Comparison of ENCODE assay signal across 28 cellular contexts in genomic region chr1:24993871-24994270, GRCh38.
DNase-seq lines count a peak whose midpoint lies in the region; ATAC-seq and TF ChIP-seq lines count a peak whose summit lies in the region.
"Had no signal": no experiment of that assay in that cellular context is flagged by ENCODE, and none has a peak within 500 bp of the region (broad histone marks: within the 10 kb centered on the region; RNA-seq: fewer than 3 reads in every experiment).

No MANE protein-coding gene starts in this region.

- no peak for ATAC-seq in activated naive CD8-positive, alpha-beta T cell treated with anti-CD3 and anti-CD28 coated beads, Interleukin-2, amount 50 U/mL, for 24 hours
- no peak for ATAC-seq in stimulated activated effector memory CD8-positive, alpha-beta T cell treated with anti-CD3 and anti-CD28 coated beads, Interleukin-12 subunit alpha, Interleukin-12 subunit beta, amount 100 ng/mL, for 72 hours
- no peak for ATAC-seq in GM21529 (IDR thresholded peaks at IDR 0.05; ENCODE audit: unreplicated experiment)
- ATAC-seq: sciatic nerve had no signal

- H3K4me1 ChIP-seq in HEK293 (ENCODE audit: control insufficient read depth, insufficient read depth, low read length) (no peaks in the 10 kb centered on the region), tibial nerve (no peaks in the 10 kb centered on the region)
- H3K4me1 ChIP-seq: BE2C, HAP-1, neural progenitor cell, transverse colon had no signal

- no peaks in the 10 kb centered on the region for H3K36me3 ChIP-seq in HEK293 (ENCODE audit: control insufficient read depth in 2 of 2, insufficient read depth in 1 of 2, low read length in 2 of 2)
- H3K36me3 ChIP-seq in tibial nerve: no peaks in the 10 kb centered on the region
- H3K36me3 ChIP-seq: BE2C, cardiac muscle cell, HAP-1, neural progenitor cell, stomach, transverse colon had no signal

- H3K4me3 ChIP-seq in HEK293 (ENCODE audit: low read depth, low read length) (no peak overlapping the region), tibial nerve (no peak overlapping the region)
- H3K4me3 ChIP-seq: cardiac muscle cell, HAP-1, neural progenitor cell, SK-N-MC, stomach, transverse colon had no signal

- H3K27ac Mint-ChIP-seq in activated naive CD4-positive, alpha-beta T cell treated with anti-CD3 and anti-CD28 coated beads, Interleukin-2, amount 10 ng/mL, durations not matched to agents 7 days and 5 days: peak overlapping the region; percentile 97
- peak overlapping the region; percentile 98 for H3K27ac Mint-ChIP-seq in activated naive CD8-positive, alpha-beta T cell treated with anti-CD3 and anti-CD28 coated beads, Interleukin-2, amount 50 U/mL, for 24 hours
- H3K27ac Mint-ChIP-seq in stimulated activated effector memory CD8-positive, alpha-beta T cell treated with anti-CD3 and anti-CD28 coated beads, Interleukin-12 subunit alpha, Interleukin-12 subunit beta, amount 100 ng/mL, for 72 hours: peak overlapping the region; percentile 96
- H3K27ac Mint-ChIP-seq: neural progenitor cell, progenitor cell of endocrine pancreas had no signal

- H3K9me3 ChIP-seq in HEK293 (ENCODE audit: control insufficient read depth, insufficient read depth, low read depth, low read length) (no peaks in the 10 kb centered on the region), tibial nerve (peaks cover 0 to 12% (median 0%) of the 10 kb centered on the region in 4 donors)
- H3K9me3 ChIP-seq: BE2C, HAP-1, transverse colon had no signal

- peaks cover 6% of the 10 kb centered on the region for H3K9me3 Mint-ChIP-seq in activated naive CD4-positive, alpha-beta T cell treated with anti-CD3 and anti-CD28 coated beads, Interleukin-2, amount 10 ng/mL, durations not matched to agents 7 days and 5 days
- H3K9me3 Mint-ChIP-seq in activated naive CD8-positive, alpha-beta T cell treated with anti-CD3 and anti-CD28 coated beads, Interleukin-2, amount 50 U/mL, for 24 hours: peaks cover 5% of the 10 kb centered on the region
- no peaks in the 10 kb centered on the region for H3K9me3 Mint-ChIP-seq in stimulated activated effector memory CD8-positive, alpha-beta T cell treated with anti-CD3 and anti-CD28 coated beads, Interleukin-12 subunit alpha, Interleukin-12 subunit beta, amount 100 ng/mL, for 72 hours

- H3K27me3 ChIP-seq in tibial nerve: no peaks in the 10 kb centered on the region
- H3K27me3 ChIP-seq: BE2C, cardiac muscle cell, neural progenitor cell had no signal

- DNase-seq in activated naive CD4-positive, alpha-beta T cell treated with anti-CD3 and anti-CD28 coated beads, Interleukin-2, amount 10 ng/mL, durations not matched to agents 7 days and 5 days: no peak
- DNase-seq in activated naive CD4-positive, alpha-beta T cell treated with Interleukin-2 at 50 U/mL for 16 hours: no peak
- DNase-seq in activated naive CD8-positive, alpha-beta T cell treated with anti-CD3 and anti-CD28 coated beads, Interleukin-2, amount 50 U/mL, for 24 hours: no peak
- no peak for DNase-seq in stimulated activated effector memory CD8-positive, alpha-beta T cell treated with anti-CD3 and anti-CD28 coated beads, Interleukin-12 subunit alpha, Interleukin-12 subunit beta, amount 100 ng/mL, for 72 hours (ENCODE audit: low spot score in 2 of 2)
- no peak for DNase-seq in GM13977 (ENCODE audit: low spot score)
- DNase-seq in tibial nerve (ENCODE audit: low spot score in 2 of 2): no peak
- DNase-seq: activated CD4-positive, alpha-beta T cell treated with anti-CD3 and anti-CD28 coated beads, Interleukin-2, amount 50 U/mL, for 4 hours; BE2C; Calu3; cortex of kidney; DMS79 treated with DMSO at 0.1 percent for 48 hours; GF-D8; head of caudate nucleus; kidney glomerular epithelial cell; NCI-H1092; NCI-H1694 treated with DMSO at 0.1 percent for 48 hours; stomach; transverse colon had no signal

- TF ChIP-seq EP300 in tibial nerve (IDR thresholded peaks at IDR 0.05): no peak

- no peak for TF ChIP-seq POLR2A in tibial nerve (IDR thresholded peaks at IDR 0.05)

- H3K36me3 Mint-ChIP-seq in activated naive CD4-positive, alpha-beta T cell treated with anti-CD3 and anti-CD28 coated beads, Interleukin-2, amount 10 ng/mL, durations not matched to agents 7 days and 5 days: peaks cover 24% of the 10 kb centered on the region
- H3K36me3 Mint-ChIP-seq in activated naive CD8-positive, alpha-beta T cell treated with anti-CD3 and anti-CD28 coated beads, Interleukin-2, amount 50 U/mL, for 24 hours (ENCODE audit: low read depth): peaks cover 10% of the 10 kb centered on the region
- peaks cover 25% of the 10 kb centered on the region for H3K36me3 Mint-ChIP-seq in stimulated activated effector memory CD8-positive, alpha-beta T cell treated with anti-CD3 and anti-CD28 coated beads, Interleukin-12 subunit alpha, Interleukin-12 subunit beta, amount 100 ng/mL, for 72 hours
- H3K36me3 Mint-ChIP-seq: IgD-negative memory B cell, neural progenitor cell had no signal

- TF ChIP-seq CTCF in HEK293 (tag by site-specific recombination; IDR thresholded peaks at IDR 0.05) (no peak), GM13977 (IDR thresholded peaks at IDR 0.05; ENCODE audit: extremely low read depth, insufficient read depth, missing control alignments) (no peak), tibial nerve (IDR thresholded peaks at IDR 0.05) (no peak)

- no peaks in the 10 kb centered on the region for H3K27me3 Mint-ChIP-seq in activated naive CD4-positive, alpha-beta T cell treated with anti-CD3 and anti-CD28 coated beads, Interleukin-2, amount 10 ng/mL, durations not matched to agents 7 days and 5 days
- peaks cover 2% of the 10 kb centered on the region for H3K27me3 Mint-ChIP-seq in activated naive CD8-positive, alpha-beta T cell treated with anti-CD3 and anti-CD28 coated beads, Interleukin-2, amount 50 U/mL, for 24 hours

- WGBS in tibial nerve, 2 donors: 88% methylated on average over 6 to 9 of the region's 9 CpGs

- in situ Hi-C loops in GM13977 (cut with MboI; ENCODE audit: low pct_unique_long_range_greater_than_20kb, low sequenced_read_pairs, unreplicated experiment): no loop called here

- H3K4me3 Mint-ChIP-seq in activated naive CD4-positive, alpha-beta T cell treated with anti-CD3 and anti-CD28 coated beads, Interleukin-2, amount 10 ng/mL, durations not matched to agents 7 days and 5 days: no peak overlapping the region
- H3K4me3 Mint-ChIP-seq in activated naive CD8-positive, alpha-beta T cell treated with anti-CD3 and anti-CD28 coated beads, Interleukin-2, amount 50 U/mL, for 24 hours: no peak overlapping the region
- H3K4me3 Mint-ChIP-seq in stimulated activated effector memory CD8-positive, alpha-beta T cell treated with anti-CD3 and anti-CD28 coated beads, Interleukin-12 subunit alpha, Interleukin-12 subunit beta, amount 100 ng/mL, for 72 hours: peak overlapping the region; percentile 69
- H3K4me3 Mint-ChIP-seq: neural progenitor cell had no signal

- POLR2A ChIA-PET in HEK293 (lab: Yijun Ruan, JAX): no interaction called here

- CTCF ChIA-PET in activated naive CD4-positive, alpha-beta T cell treated with anti-CD3 and anti-CD28 coated beads, Interleukin-2, amount 10 ng/mL, durations not matched to agents 7 days and 5 days (lab: Charles Lee): interaction anchor here (0.6 to 3.8 kb wide), 2 partner anchors 11 to 42 kb away, joined by 3 to 16 read pairs; no protein-coding TSS in a partner anchor
- CTCF ChIA-PET in HEK293 (lab: Yijun Ruan, JAX): no interaction called here

- H3K27ac ChIP-seq in HEK293 (ENCODE audit: extremely low read depth, low read depth, low read length) (no peak overlapping the region), tibial nerve (no peak overlapping the region)
- H3K27ac ChIP-seq: cardiac muscle cell, neural progenitor cell, SK-N-MC, VCaP had no signal

- peaks cover 97% of the 10 kb centered on the region for H3K4me1 Mint-ChIP-seq in activated naive CD4-positive, alpha-beta T cell treated with anti-CD3 and anti-CD28 coated beads, Interleukin-2, amount 10 ng/mL, durations not matched to agents 7 days and 5 days
- H3K4me1 Mint-ChIP-seq in activated naive CD8-positive, alpha-beta T cell treated with anti-CD3 and anti-CD28 coated beads, Interleukin-2, amount 50 U/mL, for 24 hours: peaks cover 96% of the 10 kb centered on the region
- H3K4me1 Mint-ChIP-seq in stimulated activated effector memory CD8-positive, alpha-beta T cell treated with anti-CD3 and anti-CD28 coated beads, Interleukin-12 subunit alpha, Interleukin-12 subunit beta, amount 100 ng/mL, for 72 hours: peaks cover 98% of the 10 kb centered on the region

TF ChIP-seq in HEK293, 187 proteins besides CTCF, POLR2A, EP300 and RAD21:
- TF ChIP-seq ZNF776 (tag by site-specific recombination; IDR thresholded peaks at IDR 0.05; ENCODE audit: borderline replicate concordance) (no peak), SCRT2 (tag by site-specific recombination; IDR thresholded peaks at IDR 0.05) (peak; percentile 26; the same call in 1 of the 2 replicates)
TF ChIP-seq in HEK293: peak in this region for 1.
